ENCODE assay signal across 1 cellular context in genomic region chr9:40991741-40992471, GRCh38.
TF ChIP-seq lines count a peak whose summit lies in the region.

No MANE protein-coding gene starts in this region.

TF ChIP-seq in GM12878, 131 proteins besides CTCF, POLR2A, EP300 and RAD21 (continued from another document and continues in another):
- TF ChIP-seq TAF1 (IDR thresholded peaks at IDR 0.05; ENCODE audit: borderline replicate concordance, low read depth, low read length) (peak; percentile 97), E2F4 (IDR thresholded peaks at IDR 0.05; ENCODE audit: low read depth, low read length) (peak; percentile 72), MTA2 (IDR thresholded peaks at IDR 0.05; ENCODE audit: low read depth) (peak; percentile 68; the same call in 1 of the 2 replicates), BCL11A (IDR thresholded peaks at IDR 0.05; ENCODE audit: low read depth, low read length) (peak; percentile 35), IRF4 (IDR thresholded peaks at IDR 0.05; ENCODE audit: low read depth, low read length) (0 out of 2 replicates have a peak, but pooled peaks have one; percentile 26), SPI1 (IDR thresholded peaks at IDR 0.05; ENCODE audit: borderline replicate concordance, insufficient read depth, low read depth, low read length) (peak; percentile 65; the same call in 1 of the 2 replicates), RFX5 (IDR thresholded peaks at IDR 0.05; ENCODE audit: low read depth, low read length) (peak; percentile 44; the same call in 1 of the 2 replicates), BRCA1 (IDR thresholded peaks at IDR 0.05; ENCODE audit: low read depth, low read length) (0 out of 2 replicates have a peak, but pooled peaks have one; percentile 4), PAX5 (IDR thresholded peaks at IDR 0.05; ENCODE audit: borderline replicate concordance, low read depth, low read length) (peak; percentile 42; the same call in 1 of the 2 replicates), SP1 (IDR thresholded peaks at IDR 0.05; ENCODE audit: low read depth, low read length) (peak; percentile 89), TCF3 (IDR thresholded peaks at IDR 0.05; ENCODE audit: borderline replicate concordance, insufficient read depth, low read depth, low read length) (peak; percentile 85), RBBP5 (conservative IDR thresholded peaks at IDR 0.05) (peak; percentile 88; the same call in 1 of the 2 replicates), MTA3 (IDR thresholded peaks at IDR 0.05; ENCODE audit: borderline replicate concordance, low read length) (peak; percentile 54; the same call in 1 of the 2 replicates), GATAD2B (conservative IDR thresholded peaks at IDR 0.05; ENCODE audit: low read depth) (peak; percentile 100), NR2C1 (IDR thresholded peaks at IDR 0.05) (peak; percentile 86), MXI1 (IDR thresholded peaks at IDR 0.05; ENCODE audit: low read depth, low read length) (peak; percentile 85), CEBPB (IDR thresholded peaks at IDR 0.05; ENCODE audit: borderline replicate concordance in 1 of 2, low read depth in 2 of 2, low read length in 2 of 2) (0 out of 4 replicates have a peak, but pooled peaks of 1 of the 2 experiments have one; percentile 17), CREB1 (IDR thresholded peaks at IDR 0.05; ENCODE audit: low read depth) (peak; percentile 76), ZBED1 (IDR thresholded peaks at IDR 0.05; ENCODE audit: borderline replicate concordance) (peak; percentile 94), ATF7 (IDR thresholded peaks at IDR 0.05; ENCODE audit: low read depth) (peak; percentile 66), ZNF384 (IDR thresholded peaks at IDR 0.05; ENCODE audit: borderline replicate concordance, low read depth, low read length) (peak; percentile 20; the same call in 1 of the 2 replicates), ELK1 (IDR thresholded peaks at IDR 0.05; ENCODE audit: low read depth, low read length) (peak; percentile 80; the same call in 1 of the 2 replicates), SMARCA5 (IDR thresholded peaks at IDR 0.05) (peak; percentile 91; the same call in 1 of the 2 replicates), EGR1 (IDR thresholded peaks at IDR 0.05; ENCODE audit: borderline replicate concordance in 1 of 2, low read depth in 2 of 2, low read length in 2 of 2) (peak in 1 of 2 experiments; percentile 24), RUNX3 (IDR thresholded peaks at IDR 0.05; ENCODE audit: low read length) (peak; percentile 49), SMAD5 (IDR thresholded peaks at IDR 0.05; ENCODE audit: low read depth) (peak; percentile 97), CREM (IDR thresholded peaks at IDR 0.05; ENCODE audit: low read depth) (peak; percentile 82), MYC (IDR thresholded peaks at IDR 0.05; ENCODE audit: insufficient read depth, insufficient read length, insufficient replicate concordance, low read length, severe bottlenecking) (peak; percentile 65), CBFB (IDR thresholded peaks at IDR 0.05; ENCODE audit: low read depth) (peak; percentile 76), PML (IDR thresholded peaks at IDR 0.05; ENCODE audit: low read length) (peak; percentile 98), SREBF2 (IDR thresholded peaks at IDR 0.05; ENCODE audit: low read length) (peak; percentile 38; the same call in 1 of the 2 replicates), DPF2 (IDR thresholded peaks at IDR 0.05) (peak; percentile 91), EED (IDR thresholded peaks at IDR 0.05; ENCODE audit: low read depth) (peak; percentile 49), BACH1 (IDR thresholded peaks at IDR 0.05; ENCODE audit: borderline replicate concordance) (peak; percentile 99), SREBF1 (IDR thresholded peaks at IDR 0.05; ENCODE audit: low read length) (peak; percentile 20; the same call in 1 of the 2 replicates), ASH2L (IDR thresholded peaks at IDR 0.05; ENCODE audit: borderline replicate concordance, low read depth) (peak; percentile 86; the same call in 1 of the 2 replicates), TCF12 (IDR thresholded peaks at IDR 0.05; ENCODE audit: low read depth, low read length) (peak; percentile 71), ZNF24 (IDR thresholded peaks at IDR 0.05) (peak; percentile 73; the same call in 1 of the 2 replicates), ETV6 (conservative IDR thresholded peaks at IDR 0.05 in 1 of 2, IDR thresholded peaks at IDR 0.05 in 1 of 2; ENCODE audit: borderline replicate concordance in 1 of 2, low read depth in 1 of 2) (peak in 1 of 2 experiments; percentile 54; a peak in 1 of 4 replicates), WRNIP1 (IDR thresholded peaks at IDR 0.05; ENCODE audit: borderline replicate concordance, low read depth, low read length) (0 out of 2 replicates have a peak, but pooled peaks have one; percentile 30), BHLHE40 (IDR thresholded peaks at IDR 0.05; ENCODE audit: borderline replicate concordance in 1 of 2, low read depth in 2 of 2, low read length in 1 of 2) (peak; percentile 85 to 93; a peak in 3 of 4 replicates), RELA (IDR thresholded peaks at IDR 0.05; ENCODE audit: borderline replicate concordance, partially characterized antibody) (peak; percentile 88), ZNF687 (IDR thresholded peaks at IDR 0.05) (peak; percentile 74), STAT1 (conservative IDR thresholded peaks at IDR 0.05) (peak; percentile 96), SRF (IDR thresholded peaks at IDR 0.05; ENCODE audit: low read depth in 2 of 2, low read length in 2 of 2) (peak; percentile 78 to 95)
- TF ChIP-seq, protein P1, sequence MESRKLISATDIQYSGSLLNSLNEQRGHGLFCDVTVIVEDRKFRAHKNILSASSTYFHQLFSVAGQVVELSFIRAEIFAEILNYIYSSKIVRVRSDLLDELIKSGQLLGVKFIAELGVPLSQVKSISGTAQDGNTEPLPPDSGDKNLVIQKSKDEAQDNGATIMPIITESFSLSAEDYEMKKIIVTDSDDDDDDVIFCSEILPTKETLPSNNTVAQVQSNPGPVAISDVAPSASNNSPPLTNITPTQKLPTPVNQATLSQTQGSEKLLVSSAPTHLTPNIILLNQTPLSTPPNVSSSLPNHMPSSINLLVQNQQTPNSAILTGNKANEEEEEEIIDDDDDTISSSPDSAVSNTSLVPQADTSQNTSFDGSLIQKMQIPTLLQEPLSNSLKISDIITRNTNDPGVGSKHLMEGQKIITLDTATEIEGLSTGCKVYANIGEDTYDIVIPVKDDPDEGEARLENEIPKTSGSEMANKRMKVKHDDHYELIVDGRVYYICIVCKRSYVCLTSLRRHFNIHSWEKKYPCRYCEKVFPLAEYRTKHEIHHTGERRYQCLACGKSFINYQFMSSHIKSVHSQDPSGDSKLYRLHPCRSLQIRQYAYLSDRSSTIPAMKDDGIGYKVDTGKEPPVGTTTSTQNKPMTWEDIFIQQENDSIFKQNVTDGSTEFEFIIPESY (IDR thresholded peaks at IDR 0.05): peak; percentile 81; the same call in 1 of the 2 replicates
- TF ChIP-seq, protein P2, sequence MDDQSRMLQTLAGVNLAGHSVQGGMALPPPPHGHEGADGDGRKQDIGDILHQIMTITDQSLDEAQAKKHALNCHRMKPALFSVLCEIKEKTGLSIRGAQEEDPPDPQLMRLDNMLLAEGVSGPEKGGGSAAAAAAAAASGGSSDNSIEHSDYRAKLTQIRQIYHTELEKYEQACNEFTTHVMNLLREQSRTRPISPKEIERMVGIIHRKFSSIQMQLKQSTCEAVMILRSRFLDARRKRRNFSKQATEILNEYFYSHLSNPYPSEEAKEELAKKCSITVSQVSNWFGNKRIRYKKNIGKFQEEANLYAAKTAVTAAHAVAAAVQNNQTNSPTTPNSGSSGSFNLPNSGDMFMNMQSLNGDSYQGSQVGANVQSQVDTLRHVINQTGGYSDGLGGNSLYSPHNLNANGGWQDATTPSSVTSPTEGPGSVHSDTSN (IDR thresholded peaks at IDR 0.05; ENCODE audit: insufficient replicate concordance, low read depth, low read length): peak; percentile 55
- TF ChIP-seq, protein P3, sequence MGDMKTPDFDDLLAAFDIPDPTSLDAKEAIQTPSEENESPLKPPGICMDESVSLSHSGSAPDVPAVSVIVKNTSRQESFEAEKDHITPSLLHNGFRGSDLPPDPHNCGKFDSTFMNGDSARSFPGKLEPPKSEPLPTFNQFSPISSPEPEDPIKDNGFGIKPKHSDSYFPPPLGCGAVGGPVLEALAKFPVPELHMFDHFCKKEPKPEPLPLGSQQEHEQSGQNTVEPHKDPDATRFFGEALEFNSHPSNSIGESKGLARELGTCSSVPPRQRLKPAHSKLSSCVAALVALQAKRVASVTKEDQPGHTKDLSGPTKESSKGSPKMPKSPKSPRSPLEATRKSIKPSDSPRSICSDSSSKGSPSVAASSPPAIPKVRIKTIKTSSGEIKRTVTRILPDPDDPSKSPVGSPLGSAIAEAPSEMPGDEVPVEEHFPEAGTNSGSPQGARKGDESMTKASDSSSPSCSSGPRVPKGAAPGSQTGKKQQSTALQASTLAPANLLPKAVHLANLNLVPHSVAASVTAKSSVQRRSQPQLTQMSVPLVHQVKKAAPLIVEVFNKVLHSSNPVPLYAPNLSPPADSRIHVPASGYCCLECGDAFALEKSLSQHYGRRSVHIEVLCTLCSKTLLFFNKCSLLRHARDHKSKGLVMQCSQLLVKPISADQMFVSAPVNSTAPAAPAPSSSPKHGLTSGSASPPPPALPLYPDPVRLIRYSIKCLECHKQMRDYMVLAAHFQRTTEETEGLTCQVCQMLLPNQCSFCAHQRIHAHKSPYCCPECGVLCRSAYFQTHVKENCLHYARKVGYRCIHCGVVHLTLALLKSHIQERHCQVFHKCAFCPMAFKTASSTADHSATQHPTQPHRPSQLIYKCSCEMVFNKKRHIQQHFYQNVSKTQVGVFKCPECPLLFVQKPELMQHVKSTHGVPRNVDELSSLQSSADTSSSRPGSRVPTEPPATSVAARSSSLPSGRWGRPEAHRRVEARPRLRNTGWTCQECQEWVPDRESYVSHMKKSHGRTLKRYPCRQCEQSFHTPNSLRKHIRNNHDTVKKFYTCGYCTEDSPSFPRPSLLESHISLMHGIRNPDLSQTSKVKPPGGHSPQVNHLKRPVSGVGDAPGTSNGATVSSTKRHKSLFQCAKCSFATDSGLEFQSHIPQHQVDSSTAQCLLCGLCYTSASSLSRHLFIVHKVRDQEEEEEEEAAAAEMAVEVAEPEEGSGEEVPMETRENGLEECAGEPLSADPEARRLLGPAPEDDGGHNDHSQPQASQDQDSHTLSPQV (IDR thresholded peaks at IDR 0.05): peak; percentile 59
- TF ChIP-seq, protein P4, sequence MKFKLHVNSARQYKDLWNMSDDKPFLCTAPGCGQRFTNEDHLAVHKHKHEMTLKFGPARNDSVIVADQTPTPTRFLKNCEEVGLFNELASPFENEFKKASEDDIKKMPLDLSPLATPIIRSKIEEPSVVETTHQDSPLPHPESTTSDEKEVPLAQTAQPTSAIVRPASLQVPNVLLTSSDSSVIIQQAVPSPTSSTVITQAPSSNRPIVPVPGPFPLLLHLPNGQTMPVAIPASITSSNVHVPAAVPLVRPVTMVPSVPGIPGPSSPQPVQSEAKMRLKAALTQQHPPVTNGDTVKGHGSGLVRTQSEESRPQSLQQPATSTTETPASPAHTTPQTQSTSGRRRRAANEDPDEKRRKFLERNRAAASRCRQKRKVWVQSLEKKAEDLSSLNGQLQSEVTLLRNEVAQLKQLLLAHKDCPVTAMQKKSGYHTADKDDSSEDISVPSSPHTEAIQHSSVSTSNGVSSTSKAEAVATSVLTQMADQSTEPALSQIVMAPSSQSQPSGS (IDR thresholded peaks at IDR 0.05; ENCODE audit: low read length): peak; percentile 38; the same call in 1 of the 2 replicates
- TF ChIP-seq, protein P5, sequence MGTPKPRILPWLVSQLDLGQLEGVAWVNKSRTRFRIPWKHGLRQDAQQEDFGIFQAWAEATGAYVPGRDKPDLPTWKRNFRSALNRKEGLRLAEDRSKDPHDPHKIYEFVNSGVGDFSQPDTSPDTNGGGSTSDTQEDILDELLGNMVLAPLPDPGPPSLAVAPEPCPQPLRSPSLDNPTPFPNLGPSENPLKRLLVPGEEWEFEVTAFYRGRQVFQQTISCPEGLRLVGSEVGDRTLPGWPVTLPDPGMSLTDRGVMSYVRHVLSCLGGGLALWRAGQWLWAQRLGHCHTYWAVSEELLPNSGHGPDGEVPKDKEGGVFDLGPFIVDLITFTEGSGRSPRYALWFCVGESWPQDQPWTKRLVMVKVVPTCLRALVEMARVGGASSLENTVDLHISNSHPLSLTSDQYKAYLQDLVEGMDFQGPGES (IDR thresholded peaks at IDR 0.05): peak; percentile 58; the same call in 1 of the 2 replicates
